In the genomic region with DNA sequence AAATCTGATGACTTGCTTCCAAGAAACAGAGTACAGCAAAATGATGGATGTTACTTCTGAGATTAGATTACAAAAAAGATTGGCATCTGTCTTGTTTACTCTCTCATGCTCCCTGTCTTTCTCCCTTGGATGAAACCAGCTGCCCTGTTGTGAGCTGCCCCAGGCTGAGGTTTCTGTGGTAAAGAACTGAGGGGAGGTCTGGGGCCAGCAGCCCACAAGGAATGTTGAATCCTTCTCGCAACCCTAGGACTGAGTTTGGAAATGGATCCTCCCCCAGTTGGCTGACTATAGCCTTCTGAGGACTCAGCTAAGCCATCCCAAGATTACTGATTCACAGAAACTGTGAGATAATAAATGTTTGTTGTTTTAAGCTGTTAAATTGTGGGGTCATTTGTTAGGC, we compare ENCODE assay signal across 14 cellular contexts. TPM values are rescaled to one million over a fixed set of nuclear protein-coding genes. Genes with fewer than 3 reads are reported as not detected.
DNase-seq lines count a peak whose midpoint lies in the region; ATAC-seq and TF ChIP-seq lines count a peak whose summit lies in the region.
"Had no signal": no experiment of that assay in that cellular context is flagged by ENCODE, and none has a peak within 500 bp of the region (broad histone marks: within the 10 kb centered on the region; RNA-seq: fewer than 3 reads in every experiment).

No MANE protein-coding gene starts in this region.

- H3K27ac Mint-ChIP-seq in CD8-positive, alpha-beta T cell: peak overlapping the region; percentile 75
- H3K27ac Mint-ChIP-seq: activated CD4-positive, alpha-beta T cell treated with anti-CD3 and anti-CD28 coated beads, Interleukin-2, amount 10 ng/mL, durations not matched to agents 7 days and 5 days had no signal

- no peaks in the 10 kb centered on the region for H3K9me3 ChIP-seq in CD8-positive, alpha-beta T cell (ENCODE audit: low read length)
- H3K9me3 ChIP-seq in parathyroid adenoma (ENCODE audit: control insufficient read depth, low read length): no peaks in the 10 kb centered on the region
- H3K9me3 ChIP-seq: Caco-2, Peyer's patch had no signal

- H2AFZ ChIP-seq in parathyroid adenoma: peak overlapping the region; percentile 18

- no peak overlapping the region for H3K4me3 Mint-ChIP-seq in CD8-positive, alpha-beta T cell
- H3K4me3 Mint-ChIP-seq: activated CD4-positive, alpha-beta T cell treated with anti-CD3 and anti-CD28 coated beads, Interleukin-2, amount 10 ng/mL, durations not matched to agents 7 days and 5 days; central memory CD8-positive, alpha-beta T cell; neural crest cell had no signal

- no peaks in the 10 kb centered on the region for H3K27me3 Mint-ChIP-seq in CD8-positive, alpha-beta T cell (ENCODE audit: low read depth)
- H3K27me3 Mint-ChIP-seq: activated CD4-positive, alpha-beta T cell treated with anti-CD3 and anti-CD28 coated beads, Interleukin-2, amount 10 ng/mL, durations not matched to agents 7 days and 5 days; central memory CD8-positive, alpha-beta T cell had no signal

- ATAC-seq in CD8-positive, alpha-beta T cell: no peak
- no peak for ATAC-seq in HG03095 (IDR thresholded peaks at IDR 0.05; ENCODE audit: unreplicated experiment)
- ATAC-seq in GM19351 (IDR thresholded peaks at IDR 0.05; ENCODE audit: unreplicated experiment): no peak
- ATAC-seq in GM19455 (IDR thresholded peaks at IDR 0.05; ENCODE audit: unreplicated experiment): no peak

- CTCF ChIA-PET in CD8-positive, alpha-beta T cell (lab: Charles Lee): interaction anchor here (0.8 to 2.3 kb wide), 4 partner anchors 19 to 235 kb away, joined by 3 to 11 read pairs (median 6); no protein-coding TSS in a partner anchor

- no peaks in the 10 kb centered on the region for H3K27me3 ChIP-seq in CD8-positive, alpha-beta T cell (ENCODE audit: insufficient read depth, low read length)
- H3K27me3 ChIP-seq in parathyroid adenoma (ENCODE audit: control insufficient read depth, insufficient read depth, low read length): no peaks in the 10 kb centered on the region
- H3K27me3 ChIP-seq: Peyer's patch had no signal

- intact Hi-C loops in CD8-positive, alpha-beta T cell (cut with DNase I, micrococcal nuclease): loop anchor here (5.0 kb wide), 2 partner anchors 163 to 312 kb away; partner anchors contain the start of gene TXLNB (in 1 of the 2)

- no peak overlapping the region for H3K4me3 ChIP-seq in CD8-positive, alpha-beta T cell (ENCODE audit: low read depth, low read length)
- no peak overlapping the region for H3K4me3 ChIP-seq in parathyroid adenoma (ENCODE audit: low read depth, low read length)
- H3K4me3 ChIP-seq: Peyer's patch had no signal

- no peak overlapping the region for H3K27ac ChIP-seq in CD8-positive, alpha-beta T cell (ENCODE audit: low read depth, low read length)
- H3K27ac ChIP-seq in parathyroid adenoma: no peak overlapping the region

- no peaks in the 10 kb centered on the region for H3K9me3 Mint-ChIP-seq in CD8-positive, alpha-beta T cell
- H3K9me3 Mint-ChIP-seq: central memory CD8-positive, alpha-beta T cell; neural crest cell had no signal

- H3K4me1 Mint-ChIP-seq in CD8-positive, alpha-beta T cell (ENCODE audit: low read depth): peaks cover 87% of the 10 kb centered on the region
- H3K4me1 Mint-ChIP-seq: neural crest cell had no signal

- no peak for TF ChIP-seq CTCF in CD8-positive, alpha-beta T cell (IDR thresholded peaks at IDR 0.05)
- no peak for TF ChIP-seq CTCF in parathyroid adenoma (IDR thresholded peaks at IDR 0.05)

- no peaks in the 10 kb centered on the region for H3K79me2 ChIP-seq in parathyroid adenoma

- DNase-seq in CD8-positive, alpha-beta T cell: no peak
- DNase-seq in LHCN-M2 (ENCODE audit: low read depth) (peak; percentile 89), brain pericyte (ENCODE audit: low read depth, low spot score) (peak; percentile 75)
- DNase-seq: activated CD4-positive, alpha-beta T cell treated with anti-CD3 and anti-CD28 coated beads, Interleukin-2, amount 10 ng/mL, durations not matched to agents 7 days and 5 days; activated effector memory CD4-positive, alpha-beta T cell treated with Interleukin-2 at 50 U/mL for 16 hours; Caco-2; hippocampal formation; Peyer's patch had no signal

- H3K4me2 ChIP-seq in parathyroid adenoma (ENCODE audit: low read length): no peak overlapping the region

- peaks cover 60% of the 10 kb centered on the region for H3K4me1 ChIP-seq in CD8-positive, alpha-beta T cell (ENCODE audit: insufficient read depth, low read length)
- H3K4me1 ChIP-seq in parathyroid adenoma: peaks cover 2% of the 10 kb centered on the region

- no peaks in the 10 kb centered on the region for H3K36me3 Mint-ChIP-seq in CD8-positive, alpha-beta T cell

- H3K9ac ChIP-seq in parathyroid adenoma: no peak overlapping the region

- no peaks in the 10 kb centered on the region for H3K36me3 ChIP-seq in CD8-positive, alpha-beta T cell (ENCODE audit: insufficient read depth, low read length)
- H3K36me3 ChIP-seq in parathyroid adenoma (ENCODE audit: control insufficient read depth, insufficient read depth, low read length): no peaks in the 10 kb centered on the region
- H3K36me3 ChIP-seq: Peyer's patch had no signal

- POLR2A ChIA-PET in CD8-positive, alpha-beta T cell (lab: Charles Lee): interaction anchor here (0.9 to 1.4 kb wide), 2 partner anchors 17 to 245 kb away, joined by 3 read pairs; partner anchors contain the start of gene CITED2

RNA-seq across cellular contexts. Expression of gene HECA, which starts 5.6 kb away (rescaled TPM):
- total RNA-seq in CD8-positive, alpha-beta T cell: 100 to 1,000 TPM; 231 to 234 TPM
- 7.4 and 8.6 TPM in 2 replicates for total RNA-seq in LHCN-M2 (2014; rRNA removed)
- 2.4 TPM for polyA plus RNA-seq in LHCN-M2 (2012)

Comparison
In these comparisons a context has a peak if more than half of its experiments do, and no peak if none do; other contexts are left out.
1. DNase-seq: peak in LHCN-M2 (single experiment) and brain pericyte (single experiment); none in CD8-positive, alpha-beta T cell (0 of 7).
2. RNA of gene HECA, which starts 5.6 kb away (total RNA-seq): 231 to 234 TPM in CD8-positive, alpha-beta T cell; 7.4 to 8.6 TPM in LHCN-M2; every median in the first group is over 10 times any median in the second.